In genomic region chr12:48143898-48144297, GRCh38 we compare ENCODE assay signal across 18 cellular contexts. TPM values are rescaled to one million over a fixed set of nuclear protein-coding genes. Genes with fewer than 3 reads are reported as not detected.
"Had no signal": no experiment of that assay in that cellular context is flagged by ENCODE, and none has a peak within 500 bp of the region (broad histone marks: within the 10 kb centered on the region; RNA-seq: fewer than 3 reads in every experiment).

No MANE protein-coding gene starts in this region.

- H3K4me3 ChIP-seq: pancreas, stomach, testis, upper lobe of left lung had no signal

- H3K9me3 ChIP-seq: pancreas, stomach, testis, upper lobe of left lung had no signal

- ATAC-seq: esophagus mucosa; naive thymus-derived CD8-positive, alpha-beta T cell; pancreas had no signal

- H3K9me3 Mint-ChIP-seq: naive thymus-derived CD8-positive, alpha-beta T cell had no signal

- H3K4me3 Mint-ChIP-seq: naive thymus-derived CD8-positive, alpha-beta T cell had no signal

- H3K27me3 ChIP-seq: pancreas, stomach, testis, upper lobe of left lung had no signal

- H3K27me3 Mint-ChIP-seq: naive thymus-derived CD8-positive, alpha-beta T cell had no signal

- DNase-seq: activated CD4-positive, alpha-beta T cell treated with anti-CD3 and anti-CD28 coated beads for 1 hour; activated CD4-positive, alpha-beta T cell treated with anti-CD3 and anti-CD28 coated beads, Interleukin-2, amount 50 U/mL, for 48 hours; activated gamma-delta T cell; activated T-cell treated with anti-CD3 and anti-CD28 coated beads, Interleukin-2, amount 50 U/mL, for 1 hour; hypothalamus; naive thymus-derived CD8-positive, alpha-beta T cell; pancreas; stimulated activated CD4-positive, alpha-beta T cell treated with anti-CD3 and anti-CD28 coated beads, Interleukin-1b, Interleukin-23, amount 100 ng/mL, for 48 hours; stomach; testis; upper lobe of left lung had no signal

- H3K27ac ChIP-seq: pancreas, stomach, testis, upper lobe of left lung had no signal

- H3K4me1 ChIP-seq: pancreas, testis, upper lobe of left lung had no signal

RNA-seq across cellular contexts. Expression of gene CCDC184, which starts 39.5 kb away (rescaled TPM):
- total RNA-seq: bronchial epithelial cell; lung microvascular endothelial cell; naive thymus-derived CD8-positive, alpha-beta T cell had no signal

RNA-seq across cellular contexts. Expression of gene OR10AD1, which starts 59.2 kb away (rescaled TPM):
- total RNA-seq: astrocyte; bronchial epithelial cell; esophagus mucosa; glomerular endothelial cell; lung microvascular endothelial cell; mononuclear cell; naive thymus-derived CD8-positive, alpha-beta T cell; pancreas; stomach; T-helper 1 cell treated with Interleukin-12 subunit alpha and Interleukin-12 subunit beta and Interleukin-4 antibody, amounts not matched to agents 30 ng/mL and 1 ng/mL, for 36 hours; testis; upper lobe of left lung had no signal
